ENCODE assay signal across 31 cellular contexts in genomic region chr5:148541054-148541835, GRCh38.
A peak's percentile ranks its signal among the peaks of the same experiment; 100 is the strongest.
DNase-seq lines count a peak whose midpoint lies in the region; ATAC-seq, FAIRE-seq and TF ChIP-seq lines count a peak whose summit lies in the region.
"Had no signal": no experiment of that assay in that cellular context is flagged by ENCODE, and none has a peak within 500 bp of the region (broad histone marks: within the 10 kb centered on the region; RNA-seq: fewer than 3 reads in every experiment).

No MANE protein-coding gene starts in this region.

- H2BK5ac ChIP-seq in neuronal stem cell (ENCODE audit: low read length), result no peak overlapping the region

- H3K23ac ChIP-seq in neuronal stem cell (ENCODE audit: low read depth, low read length, poor library complexity), result no peak overlapping the region

- in situ Hi-C loops in GM12878 (cut with MboI), result no loop called here

- H3K27ac ChIP-seq in GM12878 (ENCODE audit: control insufficient read depth, insufficient read depth) (no peak overlapping the region), left ventricle myocardium inferior (replicated peaks) (peak overlapping the region; percentile 20), neuronal stem cell (replicated peaks; ENCODE audit: low read length) (no peak overlapping the region)
- H3K27ac ChIP-seq: body of pancreas, HL-60, neural progenitor cell, parathyroid adenoma, spleen had no signal

- H3K9ac ChIP-seq in GM12878 (ENCODE audit: control insufficient read depth, insufficient read depth, low read length) (no peak overlapping the region), neuronal stem cell (ENCODE audit: low read depth, low read length, poor library complexity) (no peak overlapping the region)
- H3K9ac ChIP-seq: neural progenitor cell, parathyroid adenoma had no signal

- H2BK15ac ChIP-seq in neuronal stem cell (ENCODE audit: low read length), result no peak overlapping the region

- CTCF ChIA-PET in GM12878 (lab: Yijun Ruan, JAX), result interaction anchor here (0.6 kb wide), 1 partner anchor 138 kb away, joined by 3 read pairs; no protein-coding TSS in a partner anchor
- CTCF ChIA-PET in activated CD4-positive, alpha-beta memory T cell treated with anti-CD3 and anti-CD28 coated beads, Interleukin-2, amount 10 ng/mL, durations not matched to agents 7 days and 5 days (lab: Charles Lee), result no interaction called here

- no peak overlapping the region for H3K4me3 Mint-ChIP-seq in activated CD4-positive, alpha-beta memory T cell treated with anti-CD3 and anti-CD28 coated beads, Interleukin-2, amount 10 ng/mL, durations not matched to agents 7 days and 5 days
- H3K4me3 Mint-ChIP-seq: activated naive CD4-positive, alpha-beta T cell treated with anti-CD3 and anti-CD28 coated beads for 36 hours; CD4-positive, CD25-positive, alpha-beta regulatory T cell; GM23338; neural progenitor cell; stimulated activated naive CD8-positive, alpha-beta T cell treated with anti-CD3 and anti-CD28 coated beads, Interleukin-15, amount 100 ng/mL, for 72 hours; T-helper 1 cell treated with Interleukin-12 subunit alpha and Interleukin-12 subunit beta and Interleukin-4 antibody, amounts not matched to agents 30 μg/mL and 1 μg/mL, for 36 hours had no signal

- ATAC-seq in GM18498 (IDR thresholded peaks at IDR 0.05; ENCODE audit: unreplicated experiment) (peak; percentile 71), HG02885 (IDR thresholded peaks at IDR 0.05; ENCODE audit: poor library complexity, unreplicated experiment) (peak; percentile 56), GM12878 (peak; percentile 59)
- ATAC-seq: body of pancreas; GM23338; PC-3; SK-N-SH treated with all-trans-retinoic acid at 6 μM for 48 hours; stimulated activated naive CD8-positive, alpha-beta T cell treated with anti-CD3 and anti-CD28 coated beads, Interleukin-15, amount 100 ng/mL, for 72 hours had no signal

- RAD21 ChIA-PET in GM12878 (lab: Charles Lee; ENCODE audit: unreplicated experiment), result no interaction called here

- no peak for TF ChIP-seq RAD21 in GM12878 (IDR thresholded peaks at IDR 0.05; ENCODE audit: insufficient read depth, low read depth, low read length)

- H3K4ac ChIP-seq in neuronal stem cell (ENCODE audit: low read length), result no peak overlapping the region

- no peak for TF ChIP-seq EP300 in GM12878 (IDR thresholded peaks at IDR 0.05; ENCODE audit: borderline replicate concordance in 1 of 2, control insufficient read depth in 1 of 2, low read depth in 2 of 2, low read length in 2 of 2)

- no peak overlapping the region for H2AK5ac ChIP-seq in neuronal stem cell (ENCODE audit: low read depth, low read length)

- H3K4me2 ChIP-seq in GM12878 (ENCODE audit: control insufficient read depth, insufficient read depth), result no peak overlapping the region
- H3K4me2 ChIP-seq in neuronal stem cell (ENCODE audit: insufficient read depth, low read length, poor library complexity, severe bottlenecking), result no peak overlapping the region
- H3K4me2 ChIP-seq: GM23338, neural progenitor cell had no signal

- WGBS in GM12878 (ENCODE audit: insufficient coverage, insufficient replicate concordance, low lambda C conversion rate, missing lambda C conversion rate), result 31% methylated on average over 6 of the region's 6 CpGs
- WGBS in neuronal stem cell (ENCODE audit: extremely low coverage in 2 of 2, insufficient read length in 2 of 2, insufficient replicate concordance in 1 of 2), 2 donors, result no CpG with 5 or more reads among the region's 6 CpGs

- no peaks in the 10 kb centered on the region for H3K36me3 Mint-ChIP-seq in activated CD4-positive, alpha-beta memory T cell treated with anti-CD3 and anti-CD28 coated beads, Interleukin-2, amount 10 ng/mL, durations not matched to agents 7 days and 5 days (ENCODE audit: low read depth)
- H3K36me3 Mint-ChIP-seq: CD4-positive, CD25-positive, alpha-beta regulatory T cell; neural progenitor cell had no signal

- no peak overlapping the region for H3K18ac ChIP-seq in neuronal stem cell (ENCODE audit: low read length)

- no peak for DNase-seq in GM12878 (ENCODE audit: low read depth, low spot score)
- DNase-seq in left ventricle myocardium inferior, result no peak
- DNase-seq in HK-2 (ENCODE audit: unreplicated experiment), result no peak
- DNase-seq in UCSD-AML1 (lab: John Stamatoyannopoulos, UW; ENCODE audit: unreplicated experiment), result no peak
- DNase-seq in neuronal stem cell (ENCODE audit: low spot score), result no peak
- no peak for DNase-seq in activated CD4-positive, alpha-beta memory T cell treated with anti-CD3 and anti-CD28 coated beads, Interleukin-2, amount 10 ng/mL, durations not matched to agents 7 days and 5 days
- DNase-seq: activated CD4-positive, alpha-beta T cell treated with anti-CD3 and anti-CD28 coated beads, Interleukin-2, amount 50 U/mL, for 48 hours; activated naive CD4-positive, alpha-beta T cell treated with anti-CD3 and anti-CD28 coated beads for 36 hours; AML-193; body of pancreas; CD4-positive, CD25-positive, alpha-beta regulatory T cell; DND-41; GF-D8; NCI-H1417 treated with DMSO at 0.1 percent for 48 hours; NCI-H2081 treated with DMSO at 0.1 percent for 48 hours; NCI-H2227 treated with DMSO at 0.1 percent for 48 hours; NCI-H526 treated with DMSO at 0.1 percent for 48 hours; PC-3; spleen; stimulated activated CD8-positive, alpha-beta memory T cell treated with anti-CD3 and anti-CD28 coated beads, Interleukin-4, amount 100 ng/mL, for 48 hours; stimulated activated naive CD8-positive, alpha-beta T cell treated with anti-CD3 and anti-CD28 coated beads, Interleukin-15, amount 100 ng/mL, for 72 hours had no signal

- H3K9me3 Mint-ChIP-seq in activated CD4-positive, alpha-beta memory T cell treated with anti-CD3 and anti-CD28 coated beads, Interleukin-2, amount 10 ng/mL, durations not matched to agents 7 days and 5 days, result no peaks in the 10 kb centered on the region

- no peak overlapping the region for H2AFZ ChIP-seq in GM12878 (ENCODE audit: control insufficient read depth, low read depth, low read length)
- H2AFZ ChIP-seq in neuronal stem cell (ENCODE audit: low read length), result no peak overlapping the region
- H2AFZ ChIP-seq: GM23338, neural progenitor cell, parathyroid adenoma had no signal

- H4K20me1 ChIP-seq in GM12878 (ENCODE audit: control insufficient read depth, insufficient read depth), result no peaks in the 10 kb centered on the region

- H3K9me3 ChIP-seq in GM12878 (replicated peaks; ENCODE audit: control insufficient read depth, insufficient read depth, low read length), result no peaks in the 10 kb centered on the region
- peaks cover 15% of the 10 kb centered on the region for H3K9me3 ChIP-seq in left ventricle myocardium inferior (replicated peaks)
- no peaks in the 10 kb centered on the region for H3K9me3 ChIP-seq in neuronal stem cell (replicated peaks in 1 of 2; ENCODE audit: control insufficient read depth in 2 of 2, insufficient read depth in 1 of 2, low read depth in 1 of 2, low read length in 2 of 2)
- H3K9me3 ChIP-seq: body of pancreas had no signal

- H3K27me3 ChIP-seq in GM12878 (replicated peaks in 1 of 2; ENCODE audit: control insufficient read depth in 2 of 2, insufficient read depth in 2 of 2, low read length in 1 of 2) (no peaks in the 10 kb centered on the region), left ventricle myocardium inferior (ENCODE audit: low read depth) (no peaks in the 10 kb centered on the region), neuronal stem cell (ENCODE audit: control insufficient read depth in 3 of 3, insufficient read depth in 3 of 3, low read depth in 1 of 3, low read length in 3 of 3) (no peaks in the 10 kb centered on the region)
- H3K27me3 ChIP-seq: body of pancreas, neural progenitor cell, spleen had no signal

- no peak for TF ChIP-seq POLR2A in GM12878 (IDR thresholded peaks at IDR 0.05; ENCODE audit: low read depth, low read length)

- H3K79me2 ChIP-seq in GM12878 (ENCODE audit: control insufficient read depth, insufficient read depth, low read length), result no peaks in the 10 kb centered on the region
- H3K79me2 ChIP-seq: parathyroid adenoma had no signal

- H3K36me3 ChIP-seq in GM12878 (ENCODE audit: control insufficient read depth in 2 of 2, insufficient read depth in 2 of 2, low read length in 1 of 2) (no peaks in the 10 kb centered on the region), left ventricle myocardium inferior (no peaks in the 10 kb centered on the region), neuronal stem cell (replicated peaks in 1 of 2; ENCODE audit: control insufficient read depth in 2 of 2, insufficient read depth in 2 of 2, low read length in 2 of 2) (no peaks in the 10 kb centered on the region)
- H3K36me3 ChIP-seq: neural progenitor cell, spleen had no signal

- TF ChIP-seq CTCF in GM12878 (IDR thresholded peaks at IDR 0.05 in 2 of 3, conservative IDR thresholded peaks at IDR 0.05 in 1 of 3; ENCODE audit: control insufficient read depth in 2 of 3, extremely low read depth in 1 of 3, insufficient read depth in 1 of 3, low read depth in 3 of 3, low read length in 3 of 3), result no peak
- no peak for TF ChIP-seq CTCF in left ventricle myocardium inferior (IDR thresholded peaks at IDR 0.05; ENCODE audit: borderline replicate concordance)

- intact Hi-C loops in GM12878 (cut with micrococcal nuclease; ENCODE audit: unreplicated experiment), result no loop called here
- intact Hi-C loops in left ventricle myocardium inferior (cut with micrococcal nuclease), result no loop called here

- H3K27me3 Mint-ChIP-seq in activated CD4-positive, alpha-beta memory T cell treated with anti-CD3 and anti-CD28 coated beads, Interleukin-2, amount 10 ng/mL, durations not matched to agents 7 days and 5 days, result peaks cover 12% of the 10 kb centered on the region

- no peaks in the 10 kb centered on the region for H3K79me1 ChIP-seq in neuronal stem cell (ENCODE audit: low read depth, low read length)

- no peak overlapping the region for H2BK12ac ChIP-seq in neuronal stem cell (ENCODE audit: low read length)

- H3K4me3 ChIP-seq in GM12878 (no peak overlapping the region), left ventricle myocardium inferior (no peak overlapping the region), neuronal stem cell (ENCODE audit: low read length in 2 of 2) (no peak overlapping the region)
- H3K4me3 ChIP-seq: body of pancreas, GM23338, neural progenitor cell, spleen had no signal

- H4K91ac ChIP-seq in neuronal stem cell (ENCODE audit: low read depth, low read length, poor library complexity), result no peak overlapping the region

- H3K4me1 Mint-ChIP-seq in activated CD4-positive, alpha-beta memory T cell treated with anti-CD3 and anti-CD28 coated beads, Interleukin-2, amount 10 ng/mL, durations not matched to agents 7 days and 5 days, result no peaks in the 10 kb centered on the region
- H3K4me1 Mint-ChIP-seq: CD4-positive, CD25-positive, alpha-beta regulatory T cell; GM23338; neural progenitor cell; stimulated activated naive CD8-positive, alpha-beta T cell treated with anti-CD3 and anti-CD28 coated beads, Interleukin-15, amount 100 ng/mL, for 72 hours had no signal

- no peaks in the 10 kb centered on the region for H3K4me1 ChIP-seq in GM12878 (ENCODE audit: control insufficient read depth, insufficient read depth, low read length)
- H3K4me1 ChIP-seq in left ventricle myocardium inferior, result peaks cover 11% of the 10 kb centered on the region
- H3K4me1 ChIP-seq in neuronal stem cell (ENCODE audit: control insufficient read depth in 2 of 2, insufficient read depth in 1 of 2, low read depth in 1 of 2, low read length in 2 of 2), result no peaks in the 10 kb centered on the region
- H3K4me1 ChIP-seq: body of pancreas, neural progenitor cell, parathyroid adenoma, spleen had no signal

- SMC1A ChIA-PET in GM12878 (lab: Charles Lee; ENCODE audit: uncharacterized antibody, unreplicated experiment), result no interaction called here

- POLR2A ChIA-PET in GM12878 (lab: Charles Lee), result no interaction called here
- POLR2A ChIA-PET in activated CD4-positive, alpha-beta memory T cell treated with anti-CD3 and anti-CD28 coated beads, Interleukin-2, amount 10 ng/mL, durations not matched to agents 7 days and 5 days (lab: Charles Lee), result no interaction called here

- no peak overlapping the region for H3K27ac Mint-ChIP-seq in activated CD4-positive, alpha-beta memory T cell treated with anti-CD3 and anti-CD28 coated beads, Interleukin-2, amount 10 ng/mL, durations not matched to agents 7 days and 5 days
- H3K27ac Mint-ChIP-seq: activated naive CD4-positive, alpha-beta T cell treated with anti-CD3 and anti-CD28 coated beads for 36 hours; CD4-positive, CD25-positive, alpha-beta regulatory T cell; GM23338; neural progenitor cell; stimulated activated naive CD8-positive, alpha-beta T cell treated with anti-CD3 and anti-CD28 coated beads, Interleukin-15, amount 100 ng/mL, for 72 hours; T-helper 1 cell treated with Interleukin-12 subunit alpha and Interleukin-12 subunit beta and Interleukin-4 antibody, amounts not matched to agents 30 μg/mL and 1 μg/mL, for 36 hours had no signal

- no peak overlapping the region for H4K8ac ChIP-seq in neuronal stem cell (ENCODE audit: low read depth, low read length)

- H3K14ac ChIP-seq in neuronal stem cell (ENCODE audit: low read length), result no peak overlapping the region

- no peak for FAIRE-seq in GM12878 (lab: Jason Lieb, UNC)
- FAIRE-seq: TTC549, urothelium cell line had no signal

- no TSS peak for BruUV-seq in GM12878 (replicated peaks; lab: Mats Ljungman, UMichigan)

- H2BK120ac ChIP-seq in neuronal stem cell (ENCODE audit: low read depth, low read length), result no peak overlapping the region
